In genomic region chr1:245096330-245097066, GRCh38 we compare ENCODE assay signal across 1 cellular context.
TF ChIP-seq lines count a peak whose summit lies in the region.

No MANE protein-coding gene starts in this region.

TF ChIP-seq in SK-N-SH treated with all-trans-retinoic acid at 6 μM for 48 hours, 23 proteins besides CTCF, POLR2A, EP300 and RAD21 (continued from another document):
- TF ChIP-seq ZNF565 (CRISPR knock-in tag; conservative IDR thresholded peaks at IDR 0.05; ENCODE audit: low read depth) (no peak), TCF4 (CRISPR knock-in tag; IDR thresholded peaks at IDR 0.05; ENCODE audit: borderline replicate concordance) (no peak), POU6F1 (CRISPR knock-in tag; IDR thresholded peaks at IDR 0.05; ENCODE audit: borderline replicate concordance, low read depth) (no peak)
